ENCODE assay signal across 8 cellular contexts in the genomic region with DNA sequence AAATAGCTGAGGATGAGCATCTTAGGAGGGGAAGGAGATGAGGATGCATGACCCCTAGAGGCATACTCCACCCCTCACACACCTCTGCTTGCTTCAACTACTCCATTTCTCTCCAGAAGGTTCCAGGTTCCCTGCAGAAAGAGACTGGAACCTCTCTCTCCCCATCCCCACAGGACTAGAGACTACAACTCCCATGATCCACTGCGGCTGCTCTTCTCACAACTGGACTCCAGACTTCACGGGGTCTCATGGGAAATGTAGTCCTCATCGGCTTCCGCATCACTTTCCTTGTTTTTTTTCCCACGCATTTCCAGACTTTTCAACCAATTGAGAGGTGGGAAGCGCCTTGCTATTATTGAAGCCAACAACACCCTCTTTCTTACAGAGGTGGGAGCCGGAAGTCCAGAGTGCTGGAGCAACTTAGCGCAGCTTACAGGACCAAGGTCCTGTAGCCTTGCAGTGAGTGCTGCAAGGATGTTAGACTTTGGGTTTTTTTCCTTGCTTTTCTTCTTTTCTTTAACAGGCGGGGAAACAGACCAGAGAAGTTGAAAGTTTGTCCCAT.
A peak's percentile ranks its signal among the peaks of the same experiment; 100 is the strongest.
DNase-seq lines count a peak whose midpoint lies in the region; ATAC-seq lines count a peak whose summit lies in the region.

No MANE protein-coding gene starts in this region.

- no peaks in the 10 kb centered on the region for H3K36me3 Mint-ChIP-seq in dendritic cell treated with granulocyte-macrophage colony-stimulating factor and Interleukin-4, amounts not matched to agents 40 ng/mL and 50 ng/mL, for 4 days (ENCODE audit: low read depth)

- H3K9me3 Mint-ChIP-seq in dendritic cell treated with granulocyte-macrophage colony-stimulating factor and Interleukin-4, amounts not matched to agents 40 ng/mL and 50 ng/mL, for 4 days: peaks cover 9% of the 10 kb centered on the region

- intact Hi-C loops in dendritic cell treated with granulocyte-macrophage colony-stimulating factor and Interleukin-4, amounts not matched to agents 40 ng/mL and 50 ng/mL, for 4 days (cut with micrococcal nuclease): loop anchor here (10.0 kb wide), 1 partner anchor 47 kb away; no protein-coding TSS in a partner anchor

- DNase-seq in NCI-H2227 treated with DMSO at 0.1 percent for 48 hours (lab: John Stamatoyannopoulos, UW): peak; percentile 97
- DNase-seq in activated CD4-positive, alpha-beta T cell treated with anti-CD3 and anti-CD28 coated beads for 48 hours: peak; percentile 76
- DNase-seq in kidney tubule cell (ENCODE audit: low spot score): peak; percentile 64
- peak; percentile 51 for DNase-seq in stimulated activated CD4-positive, alpha-beta T cell treated with anti-CD3 and anti-CD28 coated beads, Interleukin-1b, Interleukin-23, amount 100 ng/mL, for 48 hours

- H3K4me1 Mint-ChIP-seq in dendritic cell treated with granulocyte-macrophage colony-stimulating factor and Interleukin-4, amounts not matched to agents 40 ng/mL and 50 ng/mL, for 4 days (ENCODE audit: low read depth): peaks cover 36% of the 10 kb centered on the region

- peak overlapping the region; percentile 44 for H3K4me3 Mint-ChIP-seq in dendritic cell treated with granulocyte-macrophage colony-stimulating factor and Interleukin-4, amounts not matched to agents 40 ng/mL and 50 ng/mL, for 4 days

- H3K27me3 Mint-ChIP-seq in dendritic cell treated with granulocyte-macrophage colony-stimulating factor and Interleukin-4, amounts not matched to agents 40 ng/mL and 50 ng/mL, for 4 days: peaks cover 68% of the 10 kb centered on the region

- ATAC-seq in GM21360 (IDR thresholded peaks at IDR 0.05; ENCODE audit: unreplicated experiment): peak; percentile 49
- ATAC-seq in HG02885 (IDR thresholded peaks at IDR 0.05; ENCODE audit: poor library complexity, unreplicated experiment): no peak
- no peak for ATAC-seq in HG03025 (IDR thresholded peaks at IDR 0.05; ENCODE audit: low FRiP score, unreplicated experiment)

- peak overlapping the region; percentile 51 for H3K27ac Mint-ChIP-seq in dendritic cell treated with granulocyte-macrophage colony-stimulating factor and Interleukin-4, amounts not matched to agents 40 ng/mL and 50 ng/mL, for 4 days
